Comparison of ENCODE assay signal across 13 cellular contexts in the genomic region with DNA sequence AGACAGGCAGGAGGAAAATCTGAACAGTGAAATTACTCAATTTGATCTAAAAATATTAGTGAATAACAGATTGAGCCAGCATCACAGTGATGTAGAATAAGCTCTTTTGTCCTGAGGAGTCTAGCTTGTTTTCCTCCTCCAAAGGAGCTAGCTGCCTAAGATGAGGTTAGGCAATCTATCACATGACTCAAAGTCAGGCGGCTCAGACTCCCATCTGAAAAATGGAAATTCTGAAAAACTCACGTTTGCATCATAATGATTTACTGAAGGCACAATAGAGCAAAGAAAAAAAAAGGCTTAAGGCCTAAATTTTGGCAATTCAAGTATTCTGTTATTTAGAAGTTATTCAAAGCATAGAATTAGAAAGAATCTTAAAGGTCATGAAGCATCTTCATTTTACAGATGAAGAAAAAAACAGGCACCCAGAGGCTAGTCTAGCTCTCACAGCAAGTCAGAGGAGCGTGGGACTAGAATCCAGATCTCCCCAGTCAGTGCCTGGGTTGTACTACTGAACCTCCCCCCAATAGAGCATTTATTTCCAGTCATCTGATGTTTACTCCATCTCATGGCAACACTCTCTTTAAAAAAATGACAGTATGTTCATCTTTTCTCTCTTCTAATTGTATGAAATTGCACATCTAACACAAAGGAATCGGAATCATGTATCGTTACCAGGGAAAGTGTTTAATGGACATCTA.
A peak's percentile ranks its signal among the peaks of the same experiment; 100 is the strongest.
DNase-seq lines count a peak whose midpoint lies in the region; ATAC-seq and TF ChIP-seq lines count a peak whose summit lies in the region.
"Had no signal": no experiment of that assay in that cellular context is flagged by ENCODE, and none has a peak within 500 bp of the region (broad histone marks: within the 10 kb centered on the region; RNA-seq: fewer than 3 reads in every experiment).

No MANE protein-coding gene starts in this region.

- H2AFZ ChIP-seq in OCI-LY3 (ENCODE audit: low read depth, low read length): peak overlapping the region; percentile 28; the same call in 1 of the 2 replicates

- no peak overlapping the region for H3K4me2 ChIP-seq in OCI-LY3 (ENCODE audit: low read length)

- no peaks in the 10 kb centered on the region for H4K20me1 ChIP-seq in OCI-LY3 (ENCODE audit: insufficient read depth, low read length)

- no peak for TF ChIP-seq CTCF in OCI-LY3 (IDR thresholded peaks at IDR 0.05; ENCODE audit: low read depth, low read length)
- no peak for TF ChIP-seq CTCF in fibroblast of pulmonary artery (IDR thresholded peaks at IDR 0.05; ENCODE audit: low read length, missing control alignments)
- no peak for TF ChIP-seq CTCF in retinal pigment epithelial cell (conservative IDR thresholded peaks at IDR 0.05; ENCODE audit: low read depth, low read length)

- peaks cover 26% of the 10 kb centered on the region for H3K4me1 ChIP-seq in OCI-LY3 (ENCODE audit: low read length)

- H3K27me3 ChIP-seq in OCI-LY3 (ENCODE audit: low read depth, low read length): no peaks in the 10 kb centered on the region

- H3K9me3 ChIP-seq in OCI-LY3 (ENCODE audit: insufficient read depth, low read length): no peaks in the 10 kb centered on the region

- DNase-seq in EH (ENCODE audit: low read depth) (peak; percentile 20), fibroblast of pulmonary artery (ENCODE audit: low read depth) (peak; percentile 78), retinal pigment epithelial cell (ENCODE audit: low read depth) (peak; percentile 71), NCI-H1930 (lab: John Stamatoyannopoulos, UW) (no peak)
- no peak for DNase-seq in activated CD8-positive, alpha-beta memory T cell treated with anti-CD3 and anti-CD28 coated beads, Interleukin-2, amount 50 U/mL, for 4 hours
- DNase-seq in activated CD4-positive, alpha-beta T cell treated with anti-CD3 and anti-CD28 coated beads, Interleukin-2, amount 50 U/mL, for 1 hour: no peak
- DNase-seq: activated CD4-positive, alpha-beta T cell treated with anti-CD3 and anti-CD28 coated beads for 48 hours; activated naive CD4-positive, alpha-beta T cell; C1 segment of cervical spinal cord; cortex of kidney; stimulated activated naive CD4-positive, alpha-beta T cell had no signal

- no peak overlapping the region for H3K4me3 ChIP-seq in OCI-LY3 (ENCODE audit: low read length)
- no peak overlapping the region for H3K4me3 ChIP-seq in fibroblast of pulmonary artery (replicated peaks; ENCODE audit: low read depth, low read length)
- H3K4me3 ChIP-seq in retinal pigment epithelial cell (ENCODE audit: low read length): no peak overlapping the region

- H3K27ac ChIP-seq in OCI-LY3 (ENCODE audit: low read length): no peak overlapping the region

- no peak for ATAC-seq in HG03025 (IDR thresholded peaks at IDR 0.05; ENCODE audit: low FRiP score, unreplicated experiment)

- H3K36me3 ChIP-seq in OCI-LY3 (replicated peaks; ENCODE audit: low read depth, low read length): no peaks in the 10 kb centered on the region

- no peaks in the 10 kb centered on the region for H3K79me2 ChIP-seq in OCI-LY3 (ENCODE audit: low read length)

- no peak overlapping the region for H3K9ac ChIP-seq in OCI-LY3 (ENCODE audit: low read length)

Comparison
In these comparisons a context has a peak if more than half of its experiments do, and no peak if none do; other contexts are left out.
1. DNase-seq: peak in EH (single experiment), fibroblast of pulmonary artery (single experiment) and retinal pigment epithelial cell (single experiment); none in activated CD8-positive, alpha-beta memory T cell treated with anti-CD3 and anti-CD28 coated beads, Interleukin-2, amount 50 U/mL, for 4 hours (single experiment), activated CD4-positive, alpha-beta T cell treated with anti-CD3 and anti-CD28 coated beads, Interleukin-2, amount 50 U/mL, for 1 hour (single experiment) and NCI-H1930 (0 of 2).